In genomic region chr1:110234691-110235090, GRCh38 we compare ENCODE assay signal across 16 cellular contexts. TPM values are rescaled to one million over a fixed set of nuclear protein-coding genes. Genes with fewer than 3 reads are reported as not detected.
DNase-seq lines count a peak whose midpoint lies in the region; ATAC-seq and TF ChIP-seq lines count a peak whose summit lies in the region.
"Had no signal": no experiment of that assay in that cellular context is flagged by ENCODE, and none has a peak within 500 bp of the region (broad histone marks: within the 10 kb centered on the region; RNA-seq: fewer than 3 reads in every experiment).

No MANE protein-coding gene starts in this region.

- DNase-seq in activated CD8-positive, alpha-beta T cell treated with anti-CD3 and anti-CD28 coated beads for 36 hours, result no peak
- DNase-seq in activated CD8-positive, alpha-beta T cell treated with anti-CD3 and anti-CD28 coated beads, Interleukin-2, amount 10 ng/mL, durations not matched to agents 7 days and 5 days, result no peak
- DNase-seq in NCI-H69 (lab: John Stamatoyannopoulos, UW), result peak; percentile 28
- no peak for DNase-seq in endothelial cell (ENCODE audit: low spot score)
- no peak for DNase-seq in nucleus accumbens (lab: John Stamatoyannopoulos, UW)
- no peak for DNase-seq in NCI-H2081 (lab: John Stamatoyannopoulos, UW)
- DNase-seq in NOMO-1 treated with dmso at 0.1 percent for 144 hours (lab: John Stamatoyannopoulos, UW; ENCODE audit: unreplicated experiment), result no peak
- DNase-seq: activated CD4-positive, alpha-beta T cell treated with anti-CD3 and anti-CD28 coated beads, Interleukin-2, amount 50 U/mL, for 4 hours; activated naive CD4-positive, alpha-beta T cell treated with Interleukin-2 at 50 U/mL for 16 hours; endodermal cell; NCI-H524 treated with DMSO at 0.1 percent for 48 hours; occipital lobe; stimulated activated naive CD4-positive, alpha-beta T cell treated with Interleukin-2 at 50 U/mL for 16 hours; T-helper 2 cell had no signal

- no peak for ATAC-seq in activated CD8-positive, alpha-beta T cell treated with anti-CD3 and anti-CD28 coated beads for 36 hours
- ATAC-seq in activated CD8-positive, alpha-beta T cell treated with anti-CD3 and anti-CD28 coated beads, Interleukin-2, amount 10 ng/mL, durations not matched to agents 7 days and 5 days, result no peak
- no peak for ATAC-seq in stimulated activated memory B cell treated with anti-CD40 and anti-IgM and Interleukin-4, amounts not matched to agents 10 μg/mL and 1 μg/mL and 100 μg/mL, for 72 hours

- TF ChIP-seq CTCF in activated CD8-positive, alpha-beta T cell treated with anti-CD3 and anti-CD28 coated beads for 36 hours (IDR thresholded peaks at IDR 0.05), result no peak
- no peak for TF ChIP-seq CTCF in endothelial cell (IDR thresholded peaks at IDR 0.05; ENCODE audit: unreplicated experiment)

- POLR2A ChIA-PET in activated CD8-positive, alpha-beta T cell treated with anti-CD3 and anti-CD28 coated beads for 36 hours (lab: Charles Lee), result interaction anchor here (0.9 to 1.2 kb wide), 2 partner anchors 22 to 104 kb away, joined by 3 to 4 read pairs; partner anchors contain the start of gene RBM15
- POLR2A ChIA-PET in activated CD8-positive, alpha-beta T cell treated with anti-CD3 and anti-CD28 coated beads, Interleukin-2, amount 10 ng/mL, durations not matched to agents 7 days and 5 days (lab: Charles Lee), result no interaction called here

- intact Hi-C loops in activated CD8-positive, alpha-beta T cell treated with anti-CD3 and anti-CD28 coated beads for 36 hours (cut with micrococcal nuclease), result no loop called here

- CTCF ChIA-PET in activated CD8-positive, alpha-beta T cell treated with anti-CD3 and anti-CD28 coated beads for 36 hours (lab: Charles Lee), result interaction anchor here (0.5 to 1.1 kb wide), 2 partner anchors 14 to 38 kb away, joined by 3 read pairs; no protein-coding TSS in a partner anchor
- CTCF ChIA-PET in activated CD8-positive, alpha-beta T cell treated with anti-CD3 and anti-CD28 coated beads, Interleukin-2, amount 10 ng/mL, durations not matched to agents 7 days and 5 days (lab: Charles Lee), result interaction anchor here (1.1 kb wide), 1 partner anchor 27 kb away, joined by 4 read pairs; no protein-coding TSS in a partner anchor

- H3K27ac Mint-ChIP-seq in activated CD8-positive, alpha-beta T cell treated with anti-CD3 and anti-CD28 coated beads for 36 hours, result peak overlapping the region; percentile 92
- H3K27ac Mint-ChIP-seq in activated CD8-positive, alpha-beta T cell treated with anti-CD3 and anti-CD28 coated beads, Interleukin-2, amount 10 ng/mL, durations not matched to agents 7 days and 5 days, result no peak overlapping the region
- H3K27ac Mint-ChIP-seq in endothelial cell (ENCODE audit: unreplicated experiment), result no peak overlapping the region
- H3K27ac Mint-ChIP-seq in stimulated activated memory B cell treated with anti-CD40 and anti-IgM and Interleukin-4, amounts not matched to agents 10 μg/mL and 1 μg/mL and 100 μg/mL, for 72 hours, result peak overlapping the region; percentile 28
- H3K27ac Mint-ChIP-seq: mesothelial cell of epicardium had no signal

- H3K4me3 Mint-ChIP-seq in activated CD8-positive, alpha-beta T cell treated with anti-CD3 and anti-CD28 coated beads for 36 hours, result no peak overlapping the region
- no peak overlapping the region for H3K4me3 Mint-ChIP-seq in activated CD8-positive, alpha-beta T cell treated with anti-CD3 and anti-CD28 coated beads, Interleukin-2, amount 10 ng/mL, durations not matched to agents 7 days and 5 days
- peak overlapping the region; percentile 33 for H3K4me3 Mint-ChIP-seq in endothelial cell (ENCODE audit: unreplicated experiment)
- H3K4me3 Mint-ChIP-seq in stimulated activated memory B cell treated with anti-CD40 and anti-IgM and Interleukin-4, amounts not matched to agents 10 μg/mL and 1 μg/mL and 100 μg/mL, for 72 hours, result no peak overlapping the region
- H3K4me3 Mint-ChIP-seq: endodermal cell, mesothelial cell of epicardium had no signal

- no peaks in the 10 kb centered on the region for H3K9me3 Mint-ChIP-seq in activated CD8-positive, alpha-beta T cell treated with anti-CD3 and anti-CD28 coated beads for 36 hours
- no peaks in the 10 kb centered on the region for H3K9me3 Mint-ChIP-seq in activated CD8-positive, alpha-beta T cell treated with anti-CD3 and anti-CD28 coated beads, Interleukin-2, amount 10 ng/mL, durations not matched to agents 7 days and 5 days (ENCODE audit: insufficient read depth)
- no peaks in the 10 kb centered on the region for H3K9me3 Mint-ChIP-seq in endothelial cell (ENCODE audit: unreplicated experiment)
- H3K9me3 Mint-ChIP-seq in stimulated activated memory B cell treated with anti-CD40 and anti-IgM and Interleukin-4, amounts not matched to agents 10 μg/mL and 1 μg/mL and 100 μg/mL, for 72 hours, result no peaks in the 10 kb centered on the region
- H3K9me3 Mint-ChIP-seq: endodermal cell, mesothelial cell of epicardium had no signal

- H3K27me3 Mint-ChIP-seq in activated CD8-positive, alpha-beta T cell treated with anti-CD3 and anti-CD28 coated beads for 36 hours, result no peaks in the 10 kb centered on the region
- H3K27me3 Mint-ChIP-seq in activated CD8-positive, alpha-beta T cell treated with anti-CD3 and anti-CD28 coated beads, Interleukin-2, amount 10 ng/mL, durations not matched to agents 7 days and 5 days (ENCODE audit: low read depth), result no peaks in the 10 kb centered on the region
- H3K27me3 Mint-ChIP-seq in endothelial cell (ENCODE audit: unreplicated experiment), result peaks cover 11% of the 10 kb centered on the region
- H3K27me3 Mint-ChIP-seq in stimulated activated memory B cell treated with anti-CD40 and anti-IgM and Interleukin-4, amounts not matched to agents 10 μg/mL and 1 μg/mL and 100 μg/mL, for 72 hours, result no peaks in the 10 kb centered on the region

- peaks cover 8% of the 10 kb centered on the region for H3K36me3 Mint-ChIP-seq in activated CD8-positive, alpha-beta T cell treated with anti-CD3 and anti-CD28 coated beads for 36 hours (ENCODE audit: low read depth)
- H3K36me3 Mint-ChIP-seq in activated CD8-positive, alpha-beta T cell treated with anti-CD3 and anti-CD28 coated beads, Interleukin-2, amount 10 ng/mL, durations not matched to agents 7 days and 5 days (ENCODE audit: low read depth), result no peaks in the 10 kb centered on the region
- H3K36me3 Mint-ChIP-seq in endothelial cell (ENCODE audit: low read depth, unreplicated experiment), result peaks cover 46% of the 10 kb centered on the region
- H3K36me3 Mint-ChIP-seq in stimulated activated memory B cell treated with anti-CD40 and anti-IgM and Interleukin-4, amounts not matched to agents 10 μg/mL and 1 μg/mL and 100 μg/mL, for 72 hours, result peaks cover 28% of the 10 kb centered on the region
- H3K36me3 Mint-ChIP-seq: mesothelial cell of epicardium had no signal

- peaks cover 51% of the 10 kb centered on the region for H3K4me1 Mint-ChIP-seq in activated CD8-positive, alpha-beta T cell treated with anti-CD3 and anti-CD28 coated beads for 36 hours (ENCODE audit: low read depth)
- H3K4me1 Mint-ChIP-seq in activated CD8-positive, alpha-beta T cell treated with anti-CD3 and anti-CD28 coated beads, Interleukin-2, amount 10 ng/mL, durations not matched to agents 7 days and 5 days (ENCODE audit: low read depth), result peaks cover 9% of the 10 kb centered on the region
- peaks cover 28% of the 10 kb centered on the region for H3K4me1 Mint-ChIP-seq in endothelial cell (ENCODE audit: unreplicated experiment)
- peaks cover 40% of the 10 kb centered on the region for H3K4me1 Mint-ChIP-seq in stimulated activated memory B cell treated with anti-CD40 and anti-IgM and Interleukin-4, amounts not matched to agents 10 μg/mL and 1 μg/mL and 100 μg/mL, for 72 hours
- H3K4me1 Mint-ChIP-seq: endodermal cell had no signal

RNA-seq across cellular contexts. Expression of gene KCNC4, which starts 24.6 kb away (rescaled TPM):
- total RNA-seq in activated CD8-positive, alpha-beta T cell treated with anti-CD3 and anti-CD28 coated beads for 36 hours, result 10 to 100 TPM; 10.7 to 12.2 TPM
- total RNA-seq in activated CD8-positive, alpha-beta T cell treated with anti-CD3 and anti-CD28 coated beads, Interleukin-2, amount 10 ng/mL, durations not matched to agents 7 days and 5 days, result 1 to 10 TPM; 7.5 to 8.3 TPM
- 37.4 TPM for total RNA-seq in endothelial cell (ENCODE audit: unreplicated experiment)

Comparison
In these comparisons a context has a peak if more than half of its experiments do, and no peak if none do; other contexts are left out.
1. H3K27ac Mint-ChIP-seq: peak in activated CD8-positive, alpha-beta T cell treated with anti-CD3 and anti-CD28 coated beads for 36 hours (single experiment) and stimulated activated memory B cell treated with anti-CD40 and anti-IgM and Interleukin-4, amounts not matched to agents 10 μg/mL and 1 μg/mL and 100 μg/mL, for 72 hours (single experiment); none in activated CD8-positive, alpha-beta T cell treated with anti-CD3 and anti-CD28 coated beads, Interleukin-2, amount 10 ng/mL, durations not matched to agents 7 days and 5 days (single experiment) and endothelial cell (single experiment).